Comparison of ENCODE assay signal across 1 cellular context in the genomic region with DNA sequence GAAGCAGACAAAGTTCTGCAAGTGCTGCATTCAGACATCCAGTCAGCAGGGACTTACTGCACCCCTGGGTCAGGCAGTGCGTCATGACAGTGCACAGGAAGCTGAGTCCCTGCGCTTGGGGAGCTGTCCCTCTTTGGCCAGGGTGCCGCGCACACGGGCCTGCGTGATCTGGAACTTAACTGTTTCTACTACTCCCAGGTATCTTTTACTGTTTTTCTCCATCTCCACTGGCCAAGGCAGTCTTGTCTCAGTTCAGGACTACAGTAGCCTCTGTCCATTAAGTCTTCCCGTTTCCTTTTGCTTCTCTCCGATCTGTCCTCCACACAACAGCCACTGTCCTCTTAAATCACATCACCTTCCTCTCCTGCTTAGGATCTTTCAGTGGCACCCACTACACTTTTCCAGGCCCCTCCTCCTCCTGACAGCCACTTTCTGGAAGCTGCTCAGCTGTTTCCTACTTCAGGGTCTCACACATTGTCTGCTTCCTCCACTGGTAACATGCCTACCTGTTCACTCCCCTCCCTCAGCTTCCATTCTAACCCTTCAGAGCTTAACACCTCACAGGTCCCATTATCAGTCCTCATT.
TF ChIP-seq lines count a peak whose summit lies in the region.

No MANE protein-coding gene starts in this region.

TF ChIP-seq in HepG2, 621 proteins besides CTCF, POLR2A, EP300 and RAD21 (continued from another document and continues in another):
- peak; percentile 29; the same call in 1 of the 2 replicates for TF ChIP-seq ZNF788 (CRISPR knock-in tag; IDR thresholded peaks at IDR 0.05; ENCODE audit: borderline replicate concordance)
- TF ChIP-seq ZNF777 (CRISPR knock-in tag; IDR thresholded peaks at IDR 0.05), result no peak
- TF ChIP-seq TBL1XR1 (IDR thresholded peaks at IDR 0.05; ENCODE audit: borderline replicate concordance, low read length, partially characterized antibody), result no peak
- peak; percentile 78; the same call in 1 of the 2 replicates for TF ChIP-seq SAFB2 (CRISPR knock-in tag; IDR thresholded peaks at IDR 0.05; ENCODE audit: borderline replicate concordance, low read depth)
- no peak for TF ChIP-seq ETV5 (CRISPR knock-in tag; IDR thresholded peaks at IDR 0.05; ENCODE audit: borderline replicate concordance)
- no peak for TF ChIP-seq SATB2 (CRISPR knock-in tag; IDR thresholded peaks at IDR 0.05)
- TF ChIP-seq SMC3 (IDR thresholded peaks at IDR 0.05; ENCODE audit: low read length), result no peak
- peak; percentile 90 for TF ChIP-seq AGO2 (optimal IDR thresholded peaks at IDR 0.05; ENCODE audit: low read depth, low read length)
- no peak for TF ChIP-seq HOXA9 (CRISPR knock-in tag; IDR thresholded peaks at IDR 0.05; ENCODE audit: borderline replicate concordance)
- no peak for TF ChIP-seq ZNF143 (CRISPR knock-in tag; IDR thresholded peaks at IDR 0.05)
- 0 out of 2 replicates have a peak, but pooled peaks have one; percentile 25 for TF ChIP-seq ARNTL (CRISPR knock-in tag; IDR thresholded peaks at IDR 0.05)
- no peak for TF ChIP-seq BORCS8-MEF2B (CRISPR knock-in tag; IDR thresholded peaks at IDR 0.05)
- TF ChIP-seq SIN3A (IDR thresholded peaks at IDR 0.05; ENCODE audit: borderline replicate concordance, low read depth, low read length), result 0 out of 2 replicates have a peak, but pooled peaks have one; percentile 14
- TF ChIP-seq ZBTB7A (CRISPR knock-in tag; IDR thresholded peaks at IDR 0.05), result no peak
- no peak for TF ChIP-seq ZNF282 (IDR thresholded peaks at IDR 0.05; ENCODE audit: partially characterized antibody)
- TF ChIP-seq ZNF3 (CRISPR knock-in tag; IDR thresholded peaks at IDR 0.05), result no peak
- TF ChIP-seq, protein P1, sequence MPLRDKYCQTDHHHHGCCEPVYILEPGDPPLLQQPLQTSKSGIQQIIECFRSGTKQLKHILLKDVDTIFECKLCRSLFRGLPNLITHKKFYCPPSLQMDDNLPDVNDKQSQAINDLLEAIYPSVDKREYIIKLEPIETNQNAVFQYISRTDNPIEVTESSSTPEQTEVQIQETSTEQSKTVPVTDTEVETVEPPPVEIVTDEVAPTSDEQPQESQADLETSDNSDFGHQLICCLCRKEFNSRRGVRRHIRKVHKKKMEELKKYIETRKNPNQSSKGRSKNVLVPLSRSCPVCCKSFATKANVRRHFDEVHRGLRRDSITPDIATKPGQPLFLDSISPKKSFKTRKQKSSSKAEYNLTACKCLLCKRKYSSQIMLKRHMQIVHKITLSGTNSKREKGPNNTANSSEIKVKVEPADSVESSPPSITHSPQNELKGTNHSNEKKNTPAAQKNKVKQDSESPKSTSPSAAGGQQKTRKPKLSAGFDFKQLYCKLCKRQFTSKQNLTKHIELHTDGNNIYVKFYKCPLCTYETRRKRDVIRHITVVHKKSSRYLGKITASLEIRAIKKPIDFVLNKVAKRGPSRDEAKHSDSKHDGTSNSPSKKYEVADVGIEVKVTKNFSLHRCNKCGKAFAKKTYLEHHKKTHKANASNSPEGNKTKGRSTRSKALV (CRISPR knock-in tag; IDR thresholded peaks at IDR 0.05), result 0 out of 2 replicates have a peak, but pooled peaks have one; percentile 2
- peak; percentile 71; the same call in 1 of the 2 replicates for TF ChIP-seq ZNF441 (CRISPR knock-in tag; IDR thresholded peaks at IDR 0.05; ENCODE audit: borderline replicate concordance)
- TF ChIP-seq, protein P2, sequence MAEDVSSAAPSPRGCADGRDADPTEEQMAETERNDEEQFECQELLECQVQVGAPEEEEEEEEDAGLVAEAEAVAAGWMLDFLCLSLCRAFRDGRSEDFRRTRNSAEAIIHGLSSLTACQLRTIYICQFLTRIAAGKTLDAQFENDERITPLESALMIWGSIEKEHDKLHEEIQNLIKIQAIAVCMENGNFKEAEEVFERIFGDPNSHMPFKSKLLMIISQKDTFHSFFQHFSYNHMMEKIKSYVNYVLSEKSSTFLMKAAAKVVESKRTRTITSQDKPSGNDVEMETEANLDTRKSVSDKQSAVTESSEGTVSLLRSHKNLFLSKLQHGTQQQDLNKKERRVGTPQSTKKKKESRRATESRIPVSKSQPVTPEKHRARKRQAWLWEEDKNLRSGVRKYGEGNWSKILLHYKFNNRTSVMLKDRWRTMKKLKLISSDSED (CRISPR knock-in tag; IDR thresholded peaks at IDR 0.05), result peak; percentile 68; the same call in 1 of the 2 replicates
- TF ChIP-seq, protein P3, sequence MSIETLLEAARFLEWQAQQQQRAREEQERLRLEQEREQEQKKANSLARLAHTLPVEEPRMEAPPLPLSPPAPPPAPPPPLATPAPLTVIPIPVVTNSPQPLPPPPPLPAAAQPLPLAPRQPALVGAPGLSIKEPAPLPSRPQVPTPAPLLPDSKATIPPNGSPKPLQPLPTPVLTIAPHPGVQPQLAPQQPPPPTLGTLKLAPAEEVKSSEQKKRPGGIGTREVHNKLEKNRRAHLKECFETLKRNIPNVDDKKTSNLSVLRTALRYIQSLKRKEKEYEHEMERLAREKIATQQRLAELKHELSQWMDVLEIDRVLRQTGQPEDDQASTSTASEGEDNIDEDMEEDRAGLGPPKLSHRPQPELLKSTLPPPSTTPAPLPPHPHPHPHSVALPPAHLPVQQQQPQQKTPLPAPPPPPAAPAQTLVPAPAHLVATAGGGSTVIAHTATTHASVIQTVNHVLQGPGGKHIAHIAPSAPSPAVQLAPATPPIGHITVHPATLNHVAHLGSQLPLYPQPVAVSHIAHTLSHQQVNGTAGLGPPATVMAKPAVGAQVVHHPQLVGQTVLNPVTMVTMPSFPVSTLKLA (IDR thresholded peaks at IDR 0.05), result no peak
- TF ChIP-seq HIVEP1 (CRISPR knock-in tag; IDR thresholded peaks at IDR 0.05), result no peak
- TF ChIP-seq HMGA1 (CRISPR knock-in tag; conservative IDR thresholded peaks at IDR 0.05), result no peak
- TF ChIP-seq, protein P4, sequence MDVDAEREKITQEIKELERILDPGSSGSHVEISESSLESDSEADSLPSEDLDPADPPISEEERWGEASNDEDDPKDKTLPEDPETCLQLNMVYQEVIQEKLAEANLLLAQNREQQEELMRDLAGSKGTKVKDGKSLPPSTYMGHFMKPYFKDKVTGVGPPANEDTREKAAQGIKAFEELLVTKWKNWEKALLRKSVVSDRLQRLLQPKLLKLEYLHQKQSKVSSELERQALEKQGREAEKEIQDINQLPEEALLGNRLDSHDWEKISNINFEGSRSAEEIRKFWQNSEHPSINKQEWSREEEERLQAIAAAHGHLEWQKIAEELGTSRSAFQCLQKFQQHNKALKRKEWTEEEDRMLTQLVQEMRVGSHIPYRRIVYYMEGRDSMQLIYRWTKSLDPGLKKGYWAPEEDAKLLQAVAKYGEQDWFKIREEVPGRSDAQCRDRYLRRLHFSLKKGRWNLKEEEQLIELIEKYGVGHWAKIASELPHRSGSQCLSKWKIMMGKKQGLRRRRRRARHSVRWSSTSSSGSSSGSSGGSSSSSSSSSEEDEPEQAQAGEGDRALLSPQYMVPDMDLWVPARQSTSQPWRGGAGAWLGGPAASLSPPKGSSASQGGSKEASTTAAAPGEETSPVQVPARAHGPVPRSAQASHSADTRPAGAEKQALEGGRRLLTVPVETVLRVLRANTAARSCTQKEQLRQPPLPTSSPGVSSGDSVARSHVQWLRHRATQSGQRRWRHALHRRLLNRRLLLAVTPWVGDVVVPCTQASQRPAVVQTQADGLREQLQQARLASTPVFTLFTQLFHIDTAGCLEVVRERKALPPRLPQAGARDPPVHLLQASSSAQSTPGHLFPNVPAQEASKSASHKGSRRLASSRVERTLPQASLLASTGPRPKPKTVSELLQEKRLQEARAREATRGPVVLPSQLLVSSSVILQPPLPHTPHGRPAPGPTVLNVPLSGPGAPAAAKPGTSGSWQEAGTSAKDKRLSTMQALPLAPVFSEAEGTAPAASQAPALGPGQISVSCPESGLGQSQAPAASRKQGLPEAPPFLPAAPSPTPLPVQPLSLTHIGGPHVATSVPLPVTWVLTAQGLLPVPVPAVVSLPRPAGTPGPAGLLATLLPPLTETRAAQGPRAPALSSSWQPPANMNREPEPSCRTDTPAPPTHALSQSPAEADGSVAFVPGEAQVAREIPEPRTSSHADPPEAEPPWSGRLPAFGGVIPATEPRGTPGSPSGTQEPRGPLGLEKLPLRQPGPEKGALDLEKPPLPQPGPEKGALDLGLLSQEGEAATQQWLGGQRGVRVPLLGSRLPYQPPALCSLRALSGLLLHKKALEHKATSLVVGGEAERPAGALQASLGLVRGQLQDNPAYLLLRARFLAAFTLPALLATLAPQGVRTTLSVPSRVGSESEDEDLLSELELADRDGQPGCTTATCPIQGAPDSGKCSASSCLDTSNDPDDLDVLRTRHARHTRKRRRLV (CRISPR knock-in tag; IDR thresholded peaks at IDR 0.05), result no peak
- TF ChIP-seq, protein P5, sequence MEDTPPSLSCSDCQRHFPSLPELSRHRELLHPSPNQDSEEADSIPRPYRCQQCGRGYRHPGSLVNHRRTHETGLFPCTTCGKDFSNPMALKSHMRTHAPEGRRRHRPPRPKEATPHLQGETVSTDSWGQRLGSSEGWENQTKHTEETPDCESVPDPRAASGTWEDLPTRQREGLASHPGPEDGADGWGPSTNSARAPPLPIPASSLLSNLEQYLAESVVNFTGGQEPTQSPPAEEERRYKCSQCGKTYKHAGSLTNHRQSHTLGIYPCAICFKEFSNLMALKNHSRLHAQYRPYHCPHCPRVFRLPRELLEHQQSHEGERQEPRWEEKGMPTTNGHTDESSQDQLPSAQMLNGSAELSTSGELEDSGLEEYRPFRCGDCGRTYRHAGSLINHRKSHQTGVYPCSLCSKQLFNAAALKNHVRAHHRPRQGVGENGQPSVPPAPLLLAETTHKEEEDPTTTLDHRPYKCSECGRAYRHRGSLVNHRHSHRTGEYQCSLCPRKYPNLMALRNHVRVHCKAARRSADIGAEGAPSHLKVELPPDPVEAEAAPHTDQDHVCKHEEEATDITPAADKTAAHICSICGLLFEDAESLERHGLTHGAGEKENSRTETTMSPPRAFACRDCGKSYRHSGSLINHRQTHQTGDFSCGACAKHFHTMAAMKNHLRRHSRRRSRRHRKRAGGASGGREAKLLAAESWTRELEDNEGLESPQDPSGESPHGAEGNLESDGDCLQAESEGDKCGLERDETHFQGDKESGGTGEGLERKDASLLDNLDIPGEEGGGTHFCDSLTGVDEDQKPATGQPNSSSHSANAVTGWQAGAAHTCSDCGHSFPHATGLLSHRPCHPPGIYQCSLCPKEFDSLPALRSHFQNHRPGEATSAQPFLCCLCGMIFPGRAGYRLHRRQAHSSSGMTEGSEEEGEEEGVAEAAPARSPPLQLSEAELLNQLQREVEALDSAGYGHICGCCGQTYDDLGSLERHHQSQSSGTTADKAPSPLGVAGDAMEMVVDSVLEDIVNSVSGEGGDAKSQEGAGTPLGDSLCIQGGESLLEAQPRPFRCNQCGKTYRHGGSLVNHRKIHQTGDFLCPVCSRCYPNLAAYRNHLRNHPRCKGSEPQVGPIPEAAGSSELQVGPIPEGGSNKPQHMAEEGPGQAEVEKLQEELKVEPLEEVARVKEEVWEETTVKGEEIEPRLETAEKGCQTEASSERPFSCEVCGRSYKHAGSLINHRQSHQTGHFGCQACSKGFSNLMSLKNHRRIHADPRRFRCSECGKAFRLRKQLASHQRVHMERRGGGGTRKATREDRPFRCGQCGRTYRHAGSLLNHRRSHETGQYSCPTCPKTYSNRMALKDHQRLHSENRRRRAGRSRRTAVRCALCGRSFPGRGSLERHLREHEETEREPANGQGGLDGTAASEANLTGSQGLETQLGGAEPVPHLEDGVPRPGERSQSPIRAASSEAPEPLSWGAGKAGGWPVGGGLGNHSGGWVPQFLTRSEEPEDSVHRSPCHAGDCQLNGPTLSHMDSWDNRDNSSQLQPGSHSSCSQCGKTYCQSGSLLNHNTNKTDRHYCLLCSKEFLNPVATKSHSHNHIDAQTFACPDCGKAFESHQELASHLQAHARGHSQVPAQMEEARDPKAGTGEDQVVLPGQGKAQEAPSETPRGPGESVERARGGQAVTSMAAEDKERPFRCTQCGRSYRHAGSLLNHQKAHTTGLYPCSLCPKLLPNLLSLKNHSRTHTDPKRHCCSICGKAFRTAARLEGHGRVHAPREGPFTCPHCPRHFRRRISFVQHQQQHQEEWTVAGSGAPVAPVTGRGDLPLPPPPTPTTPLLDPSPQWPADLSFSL (CRISPR knock-in tag; IDR thresholded peaks at IDR 0.05), result 0 out of 2 replicates have a peak, but pooled peaks have one; percentile 22
- 0 out of 2 replicates have a peak, but pooled peaks have one; percentile 22 for TF ChIP-seq GABPB1 (CRISPR knock-in tag; IDR thresholded peaks at IDR 0.05)
- TF ChIP-seq, protein P6, sequence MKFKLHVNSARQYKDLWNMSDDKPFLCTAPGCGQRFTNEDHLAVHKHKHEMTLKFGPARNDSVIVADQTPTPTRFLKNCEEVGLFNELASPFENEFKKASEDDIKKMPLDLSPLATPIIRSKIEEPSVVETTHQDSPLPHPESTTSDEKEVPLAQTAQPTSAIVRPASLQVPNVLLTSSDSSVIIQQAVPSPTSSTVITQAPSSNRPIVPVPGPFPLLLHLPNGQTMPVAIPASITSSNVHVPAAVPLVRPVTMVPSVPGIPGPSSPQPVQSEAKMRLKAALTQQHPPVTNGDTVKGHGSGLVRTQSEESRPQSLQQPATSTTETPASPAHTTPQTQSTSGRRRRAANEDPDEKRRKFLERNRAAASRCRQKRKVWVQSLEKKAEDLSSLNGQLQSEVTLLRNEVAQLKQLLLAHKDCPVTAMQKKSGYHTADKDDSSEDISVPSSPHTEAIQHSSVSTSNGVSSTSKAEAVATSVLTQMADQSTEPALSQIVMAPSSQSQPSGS (CRISPR knock-in tag; IDR thresholded peaks at IDR 0.05), result no peak
- 0 out of 2 replicates have a peak, but pooled peaks have one; percentile 36 for TF ChIP-seq ZNF264 (CRISPR knock-in tag; IDR thresholded peaks at IDR 0.05)
- 0 out of 2 replicates have a peak, but pooled peaks have one; percentile 10 for TF ChIP-seq CCDC6 (CRISPR knock-in tag; IDR thresholded peaks at IDR 0.05)
- TF ChIP-seq FOXA3 (CRISPR knock-in tag; IDR thresholded peaks at IDR 0.05), result peak; percentile 5; the same call in 1 of the 2 replicates
- TF ChIP-seq, protein P7, sequence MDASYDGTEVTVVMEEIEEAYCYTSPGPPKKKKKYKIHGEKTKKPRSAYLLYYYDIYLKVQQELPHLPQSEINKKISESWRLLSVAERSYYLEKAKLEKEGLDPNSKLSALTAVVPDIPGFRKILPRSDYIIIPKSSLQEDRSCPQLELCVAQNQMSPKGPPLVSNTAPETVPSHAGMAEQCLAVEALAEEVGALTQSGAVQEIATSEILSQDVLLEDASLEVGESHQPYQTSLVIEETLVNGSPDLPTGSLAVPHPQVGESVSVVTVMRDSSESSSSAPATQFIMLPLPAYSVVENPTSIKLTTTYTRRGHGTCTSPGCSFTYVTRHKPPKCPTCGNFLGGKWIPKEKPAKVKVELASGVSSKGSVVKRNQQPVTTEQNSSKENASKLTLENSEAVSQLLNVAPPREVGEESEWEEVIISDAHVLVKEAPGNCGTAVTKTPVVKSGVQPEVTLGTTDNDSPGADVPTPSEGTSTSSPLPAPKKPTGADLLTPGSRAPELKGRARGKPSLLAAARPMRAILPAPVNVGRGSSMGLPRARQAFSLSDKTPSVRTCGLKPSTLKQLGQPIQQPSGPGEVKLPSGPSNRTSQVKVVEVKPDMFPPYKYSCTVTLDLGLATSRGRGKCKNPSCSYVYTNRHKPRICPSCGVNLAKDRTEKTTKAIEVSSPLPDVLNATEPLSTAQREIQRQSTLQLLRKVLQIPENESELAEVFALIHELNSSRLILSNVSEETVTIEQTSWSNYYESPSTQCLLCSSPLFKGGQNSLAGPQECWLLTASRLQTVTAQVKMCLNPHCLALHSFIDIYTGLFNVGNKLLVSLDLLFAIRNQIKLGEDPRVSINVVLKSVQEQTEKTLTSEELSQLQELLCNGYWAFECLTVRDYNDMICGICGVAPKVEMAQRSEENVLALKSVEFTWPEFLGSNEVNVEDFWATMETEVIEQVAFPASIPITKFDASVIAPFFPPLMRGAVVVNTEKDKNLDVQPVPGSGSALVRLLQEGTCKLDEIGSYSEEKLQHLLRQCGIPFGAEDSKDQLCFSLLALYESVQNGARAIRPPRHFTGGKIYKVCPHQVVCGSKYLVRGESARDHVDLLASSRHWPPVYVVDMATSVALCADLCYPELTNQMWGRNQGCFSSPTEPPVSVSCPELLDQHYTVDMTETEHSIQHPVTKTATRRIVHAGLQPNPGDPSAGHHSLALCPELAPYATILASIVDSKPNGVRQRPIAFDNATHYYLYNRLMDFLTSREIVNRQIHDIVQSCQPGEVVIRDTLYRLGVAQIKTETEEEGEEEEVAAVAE (CRISPR knock-in tag; IDR thresholded peaks at IDR 0.05; ENCODE audit: borderline replicate concordance), result peak; percentile 66; the same call in 1 of the 2 replicates
- no peak for TF ChIP-seq MLLT10 (CRISPR knock-in tag; IDR thresholded peaks at IDR 0.05)
